1 cellular context compared by ENCODE assay signal in genomic region chr14:50308363-50308762, GRCh38.
TF ChIP-seq lines count a peak whose summit lies in the region.

No MANE protein-coding gene starts in this region.

TF ChIP-seq in IMR-90, 13 proteins besides CTCF, POLR2A, EP300 and RAD21:
- TF ChIP-seq MAZ (IDR thresholded peaks at IDR 0.05; ENCODE audit: borderline replicate concordance, low read depth, low read length) (no peak), MXI1 (IDR thresholded peaks at IDR 0.05; ENCODE audit: borderline replicate concordance, low read depth, low read length) (no peak), NFE2L2 (IDR thresholded peaks at IDR 0.05; ENCODE audit: low read depth, low read length) (no peak), FOS (IDR thresholded peaks at IDR 0.05; ENCODE audit: low read depth, low read length) (no peak)
